Comparison of ENCODE assay signal across 8 cellular contexts in genomic region chr5:114362197-114362976, GRCh38. TPM values are rescaled to one million over a fixed set of nuclear protein-coding genes. Genes with fewer than 3 reads are reported as not detected.
DNase-seq lines count a peak whose midpoint lies in the region; ATAC-seq lines count a peak whose summit lies in the region.

No MANE protein-coding gene starts in this region.

- H3K4me3 ChIP-seq in iPS-15b (ENCODE audit: low read depth, low read length), result peak overlapping the region; percentile 88

- H3K36me3 ChIP-seq in iPS-15b (ENCODE audit: control insufficient read depth, insufficient read depth, low read length), result no peaks in the 10 kb centered on the region

- intact Hi-C loops in activated T-helper 2 cell treated with anti-CD3 and anti-CD28 coated beads, Interferon-gamma antibody, Interleukin-2, Interleukin-4, amounts not matched to agents 10 μg/mL and 5 μg/mL and 100 μg/mL, durations not matched to agents 14 hours and 24 hours and 36 hours (cut with micrococcal nuclease), result no loop called here

- no peaks in the 10 kb centered on the region for H3K9me3 Mint-ChIP-seq in activated T-helper 2 cell treated with anti-CD3 and anti-CD28 coated beads, Interferon-gamma antibody, Interleukin-2, Interleukin-4, amounts not matched to agents 10 μg/mL and 5 μg/mL and 100 μg/mL, durations not matched to agents 14 hours and 24 hours and 36 hours
- H3K9me3 Mint-ChIP-seq in stimulated activated naive CD8-positive, alpha-beta T cell treated with anti-CD3 and anti-CD28 coated beads, Interleukin-15, amount 100 ng/mL, for 72 hours, result no peaks in the 10 kb centered on the region

- peaks cover 48% of the 10 kb centered on the region for H3K27me3 Mint-ChIP-seq in activated T-helper 2 cell treated with anti-CD3 and anti-CD28 coated beads, Interferon-gamma antibody, Interleukin-2, Interleukin-4, amounts not matched to agents 10 μg/mL and 5 μg/mL and 100 μg/mL, durations not matched to agents 14 hours and 24 hours and 36 hours (ENCODE audit: low read depth)
- peaks cover 57% of the 10 kb centered on the region for H3K27me3 Mint-ChIP-seq in stimulated activated naive CD8-positive, alpha-beta T cell treated with anti-CD3 and anti-CD28 coated beads, Interleukin-15, amount 100 ng/mL, for 72 hours

- H3K27ac Mint-ChIP-seq in activated T-helper 2 cell treated with anti-CD3 and anti-CD28 coated beads, Interferon-gamma antibody, Interleukin-2, Interleukin-4, amounts not matched to agents 10 μg/mL and 5 μg/mL and 100 μg/mL, durations not matched to agents 14 hours and 24 hours and 36 hours, result no peak overlapping the region
- no peak overlapping the region for H3K27ac Mint-ChIP-seq in stimulated activated naive CD8-positive, alpha-beta T cell treated with anti-CD3 and anti-CD28 coated beads, Interleukin-15, amount 100 ng/mL, for 72 hours

- H3K4me3 Mint-ChIP-seq in activated T-helper 2 cell treated with anti-CD3 and anti-CD28 coated beads, Interferon-gamma antibody, Interleukin-2, Interleukin-4, amounts not matched to agents 10 μg/mL and 5 μg/mL and 100 μg/mL, durations not matched to agents 14 hours and 24 hours and 36 hours (ENCODE audit: low read depth), result peak overlapping the region; percentile 47
- peak overlapping the region; percentile 76 to 80 for H3K4me3 Mint-ChIP-seq in stimulated activated naive CD8-positive, alpha-beta T cell treated with anti-CD3 and anti-CD28 coated beads, Interleukin-15, amount 100 ng/mL, for 72 hours

- H3K9ac ChIP-seq in iPS-15b (ENCODE audit: low read depth, low read length), result peak overlapping the region; percentile 47

- no peaks in the 10 kb centered on the region for H3K9me3 ChIP-seq in iPS-15b (ENCODE audit: control insufficient read depth, insufficient read depth, low read length)

- no peaks in the 10 kb centered on the region for H3K27me3 ChIP-seq in iPS-15b (ENCODE audit: control insufficient read depth, insufficient read depth, low read length)

- peaks cover 4% of the 10 kb centered on the region for H3K4me1 Mint-ChIP-seq in activated T-helper 2 cell treated with anti-CD3 and anti-CD28 coated beads, Interferon-gamma antibody, Interleukin-2, Interleukin-4, amounts not matched to agents 10 μg/mL and 5 μg/mL and 100 μg/mL, durations not matched to agents 14 hours and 24 hours and 36 hours (ENCODE audit: low read depth)
- H3K4me1 Mint-ChIP-seq in stimulated activated naive CD8-positive, alpha-beta T cell treated with anti-CD3 and anti-CD28 coated beads, Interleukin-15, amount 100 ng/mL, for 72 hours, result peaks cover 26% of the 10 kb centered on the region

- peaks cover 6% of the 10 kb centered on the region for H3K4me1 ChIP-seq in iPS-15b (ENCODE audit: control insufficient read depth, insufficient read depth, low read length)

- ATAC-seq in HG03045 (IDR thresholded peaks at IDR 0.05; ENCODE audit: unreplicated experiment), result peak; percentile 13
- peak; percentile 27 for ATAC-seq in stimulated activated naive CD8-positive, alpha-beta T cell treated with anti-CD3 and anti-CD28 coated beads, Interleukin-15, amount 100 ng/mL, for 72 hours

- DNase-seq in activated T-cell treated with anti-CD3 and anti-CD28 coated beads, Interleukin-2, amount 50 U/mL, for 48 hours, result peak; percentile 16 to 26
- DNase-seq in activated T-cell treated with anti-CD3 and anti-CD28 coated beads for 4 hours, result no peak
- DNase-seq in activated T-helper 2 cell treated with anti-CD3 and anti-CD28 coated beads, Interferon-gamma antibody, Interleukin-2, Interleukin-4, amounts not matched to agents 10 μg/mL and 5 μg/mL and 100 μg/mL, durations not matched to agents 14 hours and 24 hours and 36 hours (ENCODE audit: low spot score), result no peak
- peak; percentile 3 to 12 for DNase-seq in stimulated activated naive CD8-positive, alpha-beta T cell treated with anti-CD3 and anti-CD28 coated beads, Interleukin-15, amount 100 ng/mL, for 72 hours
- DNase-seq in effector CD4-positive, alpha-beta T cell, result no peak
- DNase-seq in SHP77 (lab: John Stamatoyannopoulos, UW), result no peak

- no peaks in the 10 kb centered on the region for H3K36me3 Mint-ChIP-seq in activated T-helper 2 cell treated with anti-CD3 and anti-CD28 coated beads, Interferon-gamma antibody, Interleukin-2, Interleukin-4, amounts not matched to agents 10 μg/mL and 5 μg/mL and 100 μg/mL, durations not matched to agents 14 hours and 24 hours and 36 hours (ENCODE audit: low read depth)

RNA-seq across cellular contexts. Expression of gene KCNN2, which starts 0.5 kb away (rescaled TPM):
- total RNA-seq in activated T-helper 2 cell treated with anti-CD3 and anti-CD28 coated beads, Interferon-gamma antibody, Interleukin-2, Interleukin-4, amounts not matched to agents 10 μg/mL and 5 μg/mL and 100 μg/mL, durations not matched to agents 14 hours and 24 hours and 36 hours, result not detected in 2 replicates

Comparison
In these comparisons a context has a peak if more than half of its experiments do, and no peak if none do; other contexts are left out.
1. DNase-seq: peak in activated T-cell treated with anti-CD3 and anti-CD28 coated beads, Interleukin-2, amount 50 U/mL, for 48 hours (2 of 2) and stimulated activated naive CD8-positive, alpha-beta T cell treated with anti-CD3 and anti-CD28 coated beads, Interleukin-15, amount 100 ng/mL, for 72 hours (2 of 2); none in activated T-cell treated with anti-CD3 and anti-CD28 coated beads for 4 hours (single experiment), activated T-helper 2 cell treated with anti-CD3 and anti-CD28 coated beads, Interferon-gamma antibody, Interleukin-2, Interleukin-4, amounts not matched to agents 10 μg/mL and 5 μg/mL and 100 μg/mL, durations not matched to agents 14 hours and 24 hours and 36 hours (single experiment), effector CD4-positive, alpha-beta T cell (single experiment) and SHP77 (0 of 2).